9 cellular contexts compared by ENCODE assay signal in genomic region chr9:121686930-121687541, GRCh38. TPM values are rescaled to one million over a fixed set of nuclear protein-coding genes. Genes with fewer than 3 reads are reported as not detected.
A peak's percentile ranks its signal among the peaks of the same experiment; 100 is the strongest.
DNase-seq lines count a peak whose midpoint lies in the region; ATAC-seq, FAIRE-seq and TF ChIP-seq lines count a peak whose summit lies in the region.
"Had no signal": no experiment of that assay in that cellular context is flagged by ENCODE, and none has a peak within 500 bp of the region (broad histone marks: within the 10 kb centered on the region; RNA-seq: fewer than 3 reads in every experiment).

No MANE protein-coding gene starts in this region.

- TF ChIP-seq CTCF in AG09309 (IDR thresholded peaks at IDR 0.05; ENCODE audit: control insufficient read depth, insufficient read depth, low read depth, low read length, missing control alignments) = peak; percentile 96
- peak; percentile 76 to 88 (median 84) for TF ChIP-seq CTCF in adrenal gland (IDR thresholded peaks at IDR 0.05)
- peak; percentile 90 for TF ChIP-seq CTCF in left ventricle myocardium inferior (IDR thresholded peaks at IDR 0.05; ENCODE audit: borderline replicate concordance)

- H3K9me3 ChIP-seq in adrenal gland (replicated peaks in 1 of 3) (no peaks in the 10 kb centered on the region), left ventricle myocardium inferior (replicated peaks) (no peaks in the 10 kb centered on the region)

- ATAC-seq in HG02970 (IDR thresholded peaks at IDR 0.05; ENCODE audit: low FRiP score, unreplicated experiment) = no peak

- TF ChIP-seq POLR2A in GM12892 (IDR thresholded peaks at IDR 0.05; ENCODE audit: low read depth, low read length) (no peak), adrenal gland (IDR thresholded peaks at IDR 0.05) (no peak)

- H3K27ac ChIP-seq in adrenal gland (no peak overlapping the region), left ventricle myocardium inferior (replicated peaks) (no peak overlapping the region)
- H3K27ac ChIP-seq: skin epidermis had no signal

- no peaks in the 10 kb centered on the region for H3K27me3 ChIP-seq in adrenal gland
- H3K27me3 ChIP-seq in left ventricle myocardium inferior (ENCODE audit: low read depth) = no peaks in the 10 kb centered on the region

- DNase-seq in AG09309 (ENCODE audit: low read depth) = no peak
- peak; percentile 70 for DNase-seq in GM12892 (ENCODE audit: insufficient read length)
- peak; percentile 76 for DNase-seq in HT1080 (ENCODE audit: low read depth)
- peak; percentile 50 for DNase-seq in RPMI7951 (ENCODE audit: low read depth)
- peak; percentile 65 to 93 (median 83) for DNase-seq in adrenal gland
- peak; percentile 74 for DNase-seq in left ventricle myocardium inferior
- DNase-seq in pulmonary artery endothelial cell (ENCODE audit: low read depth, low spot score) = peak; percentile 44

- H3K4me1 ChIP-seq in adrenal gland (replicated peaks in 1 of 2) = peaks cover 0 to 4% of the 10 kb centered on the region in 2 donors
- peaks cover 82% of the 10 kb centered on the region for H3K4me1 ChIP-seq in left ventricle myocardium inferior

- WGBS in adrenal gland, 4 donors = 48 to 100% (median 56%) methylated on average over 1 to 3 of the region's 3 CpGs

- H3K4me3 ChIP-seq in AG09309 (ENCODE audit: control insufficient read depth, low read depth, low read length) (no peak overlapping the region), adrenal gland (no peak overlapping the region), left ventricle myocardium inferior (no peak overlapping the region)
- H3K4me3 ChIP-seq: skin epidermis had no signal

- intact Hi-C loops in adrenal gland (cut with DNase I) = loop anchor here (10.0 kb wide), 3 partner anchors 132 to 308 kb away; no protein-coding TSS in a partner anchor
- intact Hi-C loops in left ventricle myocardium inferior (cut with micrococcal nuclease) = loop anchor here (5.0 kb wide), 1 partner anchor 305 kb away; no protein-coding TSS in a partner anchor

- FAIRE-seq in GM12892 (lab: Jason Lieb, UNC) = peak; percentile 92

- H3K36me3 ChIP-seq in adrenal gland (replicated peaks in 1 of 2) (no peaks in the 10 kb centered on the region), left ventricle myocardium inferior (peaks cover 7% of the 10 kb centered on the region)

RNA-seq across cellular contexts. Expression of gene DAB2IP, which starts 35.6 kb away (rescaled TPM):
- polyA plus RNA-seq in GM12892 (2012; ENCODE audit: missing spikeins) = 0.13 TPM
- 12.6 and 16.6 TPM in 2 replicates for total RNA-seq in HT1080 (2014; rRNA removed; shearing (Covaris generic))
- 8.2 and 8.6 TPM in 2 replicates for polyA plus RNA-seq in HT1080 (2015; cell fraction: cytosol; rRNA removed)
- 8.4 and 10.3 TPM in 2 replicates for polyA plus RNA-seq in HT1080 (2015; cell fraction: nucleus; rRNA removed)
- 3.1 and 3.8 TPM in 2 replicates for total RNA-seq in RPMI7951 (2014; rRNA removed; shearing (Covaris generic))
- total RNA-seq in adrenal gland (10 to 100 TPM; 38.3 to 52.2 (median 48.4) TPM), left ventricle myocardium inferior (50.7 TPM), pulmonary artery endothelial cell (13.7 and 17.0 TPM in 2 replicates)
- 10 to 100 TPM; 13.2 to 47.7 (median 20.3) TPM for polyA plus RNA-seq in adrenal gland
